1 cellular context compared by ENCODE assay signal in the genomic region with DNA sequence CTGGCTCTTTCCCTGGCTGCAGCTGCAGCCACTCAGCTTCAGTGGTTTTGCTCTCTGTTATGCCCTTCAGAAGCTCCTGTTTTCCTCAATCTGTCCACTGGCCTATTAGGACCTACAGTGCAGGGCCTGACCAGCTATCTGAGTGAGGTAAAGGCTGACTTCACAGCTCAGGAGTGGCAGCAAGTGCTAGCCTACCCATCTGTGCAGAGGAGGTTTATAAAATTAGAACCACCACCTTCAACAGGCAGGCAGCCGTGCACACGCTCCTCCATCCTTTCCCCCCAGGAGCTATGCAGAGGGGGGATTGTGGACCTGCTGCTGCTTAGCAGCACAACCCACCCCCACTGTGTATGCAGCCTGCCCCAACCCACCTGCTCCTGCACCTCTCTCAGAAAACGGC.
TF ChIP-seq lines count a peak whose summit lies in the region.

No MANE protein-coding gene starts in this region.

TF ChIP-seq in K562, 482 proteins besides CTCF, POLR2A, EP300 and RAD21:
- no peak for TF ChIP-seq XRCC5 (IDR thresholded peaks at IDR 0.05; ENCODE audit: low read depth, low read length)
- TF ChIP-seq, protein P1, sequence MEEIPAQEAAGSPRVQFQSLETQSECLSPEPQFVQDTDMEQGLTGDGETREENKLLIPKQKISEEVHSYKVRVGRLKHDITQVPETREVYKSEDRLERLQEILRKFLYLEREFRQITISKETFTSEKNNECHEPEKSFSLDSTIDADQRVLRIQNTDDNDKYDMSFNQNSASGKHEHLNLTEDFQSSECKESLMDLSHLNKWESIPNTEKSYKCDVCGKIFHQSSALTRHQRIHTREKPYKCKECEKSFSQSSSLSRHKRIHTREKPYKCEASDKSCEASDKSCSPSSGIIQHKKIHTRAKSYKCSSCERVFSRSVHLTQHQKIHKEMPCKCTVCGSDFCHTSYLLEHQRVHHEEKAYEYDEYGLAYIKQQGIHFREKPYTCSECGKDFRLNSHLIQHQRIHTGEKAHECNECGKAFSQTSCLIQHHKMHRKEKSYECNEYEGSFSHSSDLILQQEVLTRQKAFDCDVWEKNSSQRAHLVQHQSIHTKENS (CRISPR knock-in tag; IDR thresholded peaks at IDR 0.05): no peak
- no peak for TF ChIP-seq HSF4 (CRISPR knock-in tag; IDR thresholded peaks at IDR 0.05; ENCODE audit: borderline replicate concordance)
- TF ChIP-seq, protein P2, sequence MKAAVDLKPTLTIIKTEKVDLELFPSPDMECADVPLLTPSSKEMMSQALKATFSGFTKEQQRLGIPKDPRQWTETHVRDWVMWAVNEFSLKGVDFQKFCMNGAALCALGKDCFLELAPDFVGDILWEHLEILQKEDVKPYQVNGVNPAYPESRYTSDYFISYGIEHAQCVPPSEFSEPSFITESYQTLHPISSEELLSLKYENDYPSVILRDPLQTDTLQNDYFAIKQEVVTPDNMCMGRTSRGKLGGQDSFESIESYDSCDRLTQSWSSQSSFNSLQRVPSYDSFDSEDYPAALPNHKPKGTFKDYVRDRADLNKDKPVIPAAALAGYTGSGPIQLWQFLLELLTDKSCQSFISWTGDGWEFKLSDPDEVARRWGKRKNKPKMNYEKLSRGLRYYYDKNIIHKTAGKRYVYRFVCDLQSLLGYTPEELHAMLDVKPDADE (conservative IDR thresholded peaks at IDR 0.05; ENCODE audit: control insufficient read depth, low read depth, low read length): no peak
- TF ChIP-seq ZNF561 (CRISPR knock-in tag; conservative IDR thresholded peaks at IDR 0.05): no peak
- TF ChIP-seq RUNX1 (IDR thresholded peaks at IDR 0.05; ENCODE audit: low read depth): no peak
- TF ChIP-seq, protein P3, sequence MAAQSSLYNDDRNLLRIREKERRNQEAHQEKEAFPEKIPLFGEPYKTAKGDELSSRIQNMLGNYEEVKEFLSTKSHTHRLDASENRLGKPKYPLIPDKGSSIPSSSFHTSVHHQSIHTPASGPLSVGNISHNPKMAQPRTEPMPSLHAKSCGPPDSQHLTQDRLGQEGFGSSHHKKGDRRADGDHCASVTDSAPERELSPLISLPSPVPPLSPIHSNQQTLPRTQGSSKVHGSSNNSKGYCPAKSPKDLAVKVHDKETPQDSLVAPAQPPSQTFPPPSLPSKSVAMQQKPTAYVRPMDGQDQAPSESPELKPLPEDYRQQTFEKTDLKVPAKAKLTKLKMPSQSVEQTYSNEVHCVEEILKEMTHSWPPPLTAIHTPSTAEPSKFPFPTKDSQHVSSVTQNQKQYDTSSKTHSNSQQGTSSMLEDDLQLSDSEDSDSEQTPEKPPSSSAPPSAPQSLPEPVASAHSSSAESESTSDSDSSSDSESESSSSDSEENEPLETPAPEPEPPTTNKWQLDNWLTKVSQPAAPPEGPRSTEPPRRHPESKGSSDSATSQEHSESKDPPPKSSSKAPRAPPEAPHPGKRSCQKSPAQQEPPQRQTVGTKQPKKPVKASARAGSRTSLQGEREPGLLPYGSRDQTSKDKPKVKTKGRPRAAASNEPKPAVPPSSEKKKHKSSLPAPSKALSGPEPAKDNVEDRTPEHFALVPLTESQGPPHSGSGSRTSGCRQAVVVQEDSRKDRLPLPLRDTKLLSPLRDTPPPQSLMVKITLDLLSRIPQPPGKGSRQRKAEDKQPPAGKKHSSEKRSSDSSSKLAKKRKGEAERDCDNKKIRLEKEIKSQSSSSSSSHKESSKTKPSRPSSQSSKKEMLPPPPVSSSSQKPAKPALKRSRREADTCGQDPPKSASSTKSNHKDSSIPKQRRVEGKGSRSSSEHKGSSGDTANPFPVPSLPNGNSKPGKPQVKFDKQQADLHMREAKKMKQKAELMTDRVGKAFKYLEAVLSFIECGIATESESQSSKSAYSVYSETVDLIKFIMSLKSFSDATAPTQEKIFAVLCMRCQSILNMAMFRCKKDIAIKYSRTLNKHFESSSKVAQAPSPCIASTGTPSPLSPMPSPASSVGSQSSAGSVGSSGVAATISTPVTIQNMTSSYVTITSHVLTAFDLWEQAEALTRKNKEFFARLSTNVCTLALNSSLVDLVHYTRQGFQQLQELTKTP (IDR thresholded peaks at IDR 0.05; ENCODE audit: low read depth in 1 of 2, partially characterized antibody in 2 of 2): no peak
- no peak for TF ChIP-seq ZNF197 (CRISPR knock-in tag; IDR thresholded peaks at IDR 0.05; ENCODE audit: low read depth)
- no peak for TF ChIP-seq CCAR2 (IDR thresholded peaks at IDR 0.05; ENCODE audit: low read depth, low read length)
- TF ChIP-seq NCOA4 (IDR thresholded peaks at IDR 0.05; ENCODE audit: partially characterized antibody): no peak
- no peak for TF ChIP-seq ARHGAP35 (IDR thresholded peaks at IDR 0.05; ENCODE audit: partially characterized antibody)
- no peak for TF ChIP-seq FUS (optimal IDR thresholded peaks at IDR 0.05; ENCODE audit: low read depth, low read length)
- TF ChIP-seq RBM25 (IDR thresholded peaks at IDR 0.05; ENCODE audit: low read depth, low read length, severe bottlenecking): no peak
- TF ChIP-seq LCOR (CRISPR knock-in tag; IDR thresholded peaks at IDR 0.05): no peak
- TF ChIP-seq CHCHD3 (CRISPR knock-in tag; IDR thresholded peaks at IDR 0.05): no peak
- TF ChIP-seq NFE2 (IDR thresholded peaks at IDR 0.05; ENCODE audit: low read depth): no peak
TF ChIP-seq in K562: peak in this region for 0.
